In genomic region chr16:2252806-2253148, GRCh38 we compare ENCODE assay signal across 14 cellular contexts. TPM values are rescaled to one million over a fixed set of nuclear protein-coding genes. Genes with fewer than 3 reads are reported as not detected.
DNase-seq lines count a peak whose midpoint lies in the region; ATAC-seq, FAIRE-seq and TF ChIP-seq lines count a peak whose summit lies in the region.
"Had no signal": no experiment of that assay in that cellular context is flagged by ENCODE, and none has a peak within 500 bp of the region (broad histone marks: within the 10 kb centered on the region; RNA-seq: fewer than 3 reads in every experiment).

No MANE protein-coding gene starts in this region.

- no TSS peak for BruUV-seq in Panc1 (replicated peaks; lab: Mats Ljungman, UMichigan)

- TF ChIP-seq CTCF in cardiac muscle cell (IDR thresholded peaks at IDR 0.05; ENCODE audit: low read depth, low read length), result no peak
- TF ChIP-seq CTCF in Panc1 (IDR thresholded peaks at IDR 0.05), result no peak
- no peak for TF ChIP-seq CTCF in transverse colon (IDR thresholded peaks at IDR 0.05)
- no peak for TF ChIP-seq CTCF in kidney (IDR thresholded peaks at IDR 0.05; ENCODE audit: borderline replicate concordance, extremely low read depth, insufficient read depth)

- CTCF ChIA-PET in Panc1 (lab: Charles Lee), result interaction anchor here (0.7 kb wide), 1 partner anchor 112 kb away, joined by 3 read pairs; no protein-coding TSS in a partner anchor

- ATAC-seq in Right ventricle myocardium superior (ENCODE audit: poor library complexity) (no peak), Panc1 (peak; percentile 19; the same call in 1 of the 2 replicates), HG03439 (IDR thresholded peaks at IDR 0.05; ENCODE audit: unreplicated experiment) (no peak)

- WGBS in transverse colon (ENCODE audit: low coverage in 1 of 2), 2 donors, result 82 to 88% methylated on average over 5 to 7 of the region's 7 CpGs

- H3K27ac ChIP-seq in cardiac muscle cell (peak overlapping the region; percentile 94), Panc1 (ENCODE audit: low read length) (0 out of 2 replicates have a peak overlapping the region, but pooled peaks have one; percentile 18), epithelial cell of prostate (peak overlapping the region; percentile 98), transverse colon (peak overlapping the region in 3 of 4 donors; percentile 92 to 93 (median 92)), kidney (ENCODE audit: low read depth in 2 of 2, low read length in 2 of 2) (no peak overlapping the region)
- H3K27ac ChIP-seq: SK-N-MC had no signal

- in situ Hi-C loops in Panc1 (cut with HindIII; ENCODE audit: low pct_unique_long_range_greater_than_20kb, low sequenced_read_pairs), result no loop called here
- in situ Hi-C loops in transverse colon (cut with MboI; ENCODE audit: low pct_ligation_motif_present in 1 of 4, low pct_unique_long_range_greater_than_20kb in 1 of 4, low sequenced_read_pairs in 3 of 4), result no loop called here

- intact Hi-C loops in Right ventricle myocardium superior (cut with DNase I), result no loop called here
- intact Hi-C loops in Panc1 (cut with micrococcal nuclease; ENCODE audit: unreplicated experiment), result no loop called here
- intact Hi-C loops in transverse colon (cut with DNase I; ENCODE audit: low total_unique reads), result no loop called here
- intact Hi-C loops in kidney (cut with DNase I), result no loop called here

- H3K9me3 ChIP-seq in cardiac muscle cell (ENCODE audit: low read depth) (no peaks in the 10 kb centered on the region), Panc1 (ENCODE audit: control insufficient read depth, insufficient read depth, low read depth, low read length) (no peaks in the 10 kb centered on the region), transverse colon (no peaks in the 10 kb centered on the region), kidney (ENCODE audit: control insufficient read depth in 1 of 2, low read length in 2 of 2) (no peaks in the 10 kb centered on the region)
- H3K9me3 ChIP-seq: BE2C, esophagus muscularis mucosa had no signal

- no peak for FAIRE-seq in kidney (lab: Jason Lieb, UNC)

- no peak overlapping the region for H3K4me3 ChIP-seq in cardiac muscle cell
- H3K4me3 ChIP-seq in Panc1 (ENCODE audit: low read depth in 2 of 2, low read length in 2 of 2), result no peak overlapping the region
- H3K4me3 ChIP-seq in transverse colon, result no peak overlapping the region
- H3K4me3 ChIP-seq in kidney (ENCODE audit: low read length in 2 of 2), result no peak overlapping the region
- H3K4me3 ChIP-seq: esophagus muscularis mucosa, SK-N-MC had no signal

- peaks cover 8% of the 10 kb centered on the region for H3K4me1 ChIP-seq in cardiac muscle cell (ENCODE audit: low read depth)
- H3K4me1 ChIP-seq in Panc1 (ENCODE audit: control insufficient read depth, insufficient read depth, low read length), result peaks cover 22% of the 10 kb centered on the region
- H3K4me1 ChIP-seq in transverse colon, result peaks cover 10 to 20% (median 17%) of the 10 kb centered on the region in 4 donors
- H3K4me1 ChIP-seq in kidney (ENCODE audit: control insufficient read depth in 1 of 2, insufficient read depth in 1 of 2, low read depth in 1 of 2, low read length in 2 of 2), result peaks cover 0 to 10% of the 10 kb centered on the region in 2 donors

- H3K36me3 ChIP-seq in cardiac muscle cell (peaks cover 44% of the 10 kb centered on the region), Panc1 (ENCODE audit: control insufficient read depth, insufficient read depth, low read length) (peaks cover 10% of the 10 kb centered on the region; the same call in 1 of the 2 replicates), transverse colon (peaks cover 0 to 47% (median 16%) of the 10 kb centered on the region in 4 donors), kidney (ENCODE audit: control insufficient read depth in 1 of 2, insufficient read depth in 2 of 2, low read length in 2 of 2) (peaks cover 13 to 30% of the 10 kb centered on the region in 2 donors)

- H3K27me3 ChIP-seq in cardiac muscle cell (no peaks in the 10 kb centered on the region), Panc1 (ENCODE audit: control insufficient read depth, insufficient read depth, low read length) (no peaks in the 10 kb centered on the region), transverse colon (no peaks in the 10 kb centered on the region)
- H3K27me3 ChIP-seq: BE2C, esophagus muscularis mucosa had no signal

- TF ChIP-seq EP300 in transverse colon (IDR thresholded peaks at IDR 0.05; ENCODE audit: low read depth), result no peak

- TF ChIP-seq POLR2A in transverse colon (IDR thresholded peaks at IDR 0.05), result no peak

- POLR2A ChIA-PET in Panc1 (lab: Charles Lee), result interaction anchor here (0.5 kb wide), 1 partner anchor 11 kb away, joined by 5 read pairs; no protein-coding TSS in a partner anchor

- H3K9ac ChIP-seq in kidney (ENCODE audit: low read length in 2 of 2), result no peak overlapping the region

- no peak for DNase-seq in cardiac muscle cell (ENCODE audit: low read depth in 1 of 2, low spot score in 1 of 2)
- no peak for DNase-seq in Right ventricle myocardium superior
- no peak for DNase-seq in Panc1 (ENCODE audit: low read depth, low spot score)
- no peak for DNase-seq in epithelial cell of prostate (ENCODE audit: low read depth, low spot score)
- no peak for DNase-seq in transverse colon
- no peak for DNase-seq in kidney
- DNase-seq in activated gamma-delta T cell (lab: John Stamatoyannopoulos, UW), result no peak
- DNase-seq: BE2C, NCI-H1092, NCI-H524, occipital lobe had no signal

RNA-seq across cellular contexts. Expression of gene ECI1, which starts 1.4 kb away (rescaled TPM):
- 137 and 197 TPM in 2 replicates for total RNA-seq in cardiac muscle cell
- 343 and 407 TPM in 2 replicates for polyA plus RNA-seq in cardiac muscle cell
- total RNA-seq in Right ventricle myocardium superior, result 215 TPM
- 117 TPM for total RNA-seq in Panc1 (2021; ENCODE audit: unreplicated experiment)
- polyA plus RNA-seq in Panc1 (2012; ENCODE audit: insufficient read length), result 178 TPM
- total RNA-seq in transverse colon, result 100 to 1,000 TPM in 2 of 4 donors, 10 to 100 TPM in 2; 24.5 to 218 (median 100) TPM
- 98.1 TPM for total RNA-seq in kidney
- 233 TPM for polyA plus RNA-seq in kidney (ENCODE audit: insufficient read depth, low read depth, low replicate concordance)

RNA-seq across cellular contexts. Expression of gene RNPS1, which starts 15.1 kb away (rescaled TPM):
- total RNA-seq in cardiac muscle cell (182 and 220 TPM in 2 replicates), Right ventricle myocardium superior (109 TPM), Panc1 (2021; ENCODE audit: unreplicated experiment) (249 TPM), transverse colon (100 to 1,000 TPM; 110 to 153 (median 126) TPM), kidney (134 TPM)
- polyA plus RNA-seq in cardiac muscle cell (319 and 398 TPM in 2 replicates), kidney (ENCODE audit: insufficient read depth, low read depth, low replicate concordance) (102 TPM)
- polyA plus RNA-seq in Panc1 (2012; ENCODE audit: insufficient read length), result 210 TPM

RNA-seq across cellular contexts. Expression of gene DNASE1L2, which starts 16.5 kb away (rescaled TPM):
- total RNA-seq in cardiac muscle cell (1.1 and 1.5 TPM in 2 replicates), Right ventricle myocardium superior (0.35 TPM), Panc1 (2021; ENCODE audit: unreplicated experiment) (4.4 TPM), transverse colon (1 to 10 TPM in 1 of 4 donors, under 1 TPM in 2, not detected in 1; 0.55 to 3.0 (median 0.64) TPM), kidney (0.88 TPM)
- polyA plus RNA-seq in cardiac muscle cell (0.68 and 1.3 TPM in 2 replicates), kidney (ENCODE audit: insufficient read depth, low read depth, low replicate concordance) (0.88 TPM)
- polyA plus RNA-seq in Panc1 (2012; ENCODE audit: insufficient read length), result 4.3 TPM

RNA-seq across cellular contexts. Expression of gene E4F1, which starts 29.4 kb away (rescaled TPM):
- 48.1 and 55.4 TPM in 2 replicates for total RNA-seq in cardiac muscle cell
- polyA plus RNA-seq in cardiac muscle cell, result 27.7 and 28.3 TPM in 2 replicates
- 13.6 TPM for total RNA-seq in Right ventricle myocardium superior
- 50.8 TPM for total RNA-seq in Panc1 (2021; ENCODE audit: unreplicated experiment)
- polyA plus RNA-seq in Panc1 (2012; ENCODE audit: insufficient read length), result 71.0 TPM
- total RNA-seq in transverse colon, result 100 to 1,000 TPM in 1 of 4 donors, 10 to 100 TPM in 3; 36.5 to 124 (median 53.6) TPM
- total RNA-seq in kidney, result 26.0 TPM
- polyA plus RNA-seq in kidney (ENCODE audit: insufficient read depth, low read depth, low replicate concordance), result 13.6 TPM

RNA-seq across cellular contexts. Expression of gene PGP, which starts 38.1 kb away (rescaled TPM):
- total RNA-seq in cardiac muscle cell (43.2 and 61.8 TPM in 2 replicates), Right ventricle myocardium superior (34.7 TPM), Panc1 (2021; ENCODE audit: unreplicated experiment) (48.7 TPM), transverse colon (10 to 100 TPM; 18.0 to 49.0 (median 29.5) TPM), kidney (13.5 TPM)
- polyA plus RNA-seq in cardiac muscle cell (41.9 and 57.9 TPM in 2 replicates), kidney (ENCODE audit: insufficient read depth, low read depth, low replicate concordance) (21.2 TPM)
- polyA plus RNA-seq in Panc1 (2012; ENCODE audit: insufficient read length), result 51.6 TPM

Comparison
In these comparisons a context has a peak if more than half of its experiments do, and no peak if none do; other contexts are left out.
1. H3K27ac ChIP-seq: peak in cardiac muscle cell (single experiment), Panc1 (single experiment), epithelial cell of prostate (single experiment) and transverse colon (3 of 4); none in kidney (0 of 2).